In genomic region chr20:46159101-46159897, GRCh38 we compare ENCODE assay signal across 13 cellular contexts.
"Had no signal": no experiment of that assay in that cellular context is flagged by ENCODE, and none has a peak within 500 bp of the region (broad histone marks: within the 10 kb centered on the region; RNA-seq: fewer than 3 reads in every experiment).

No MANE protein-coding gene starts in this region.

- ATAC-seq: esophagus mucosa, heart right ventricle had no signal

- H3K27ac Mint-ChIP-seq: nephron, type B pancreatic cell had no signal

- H3K36me3 ChIP-seq: heart right ventricle, sigmoid colon, thyroid gland had no signal

- DNase-seq: effector memory CD4-positive, alpha-beta T cell; heart right ventricle; hypothalamus; kidney glomerular epithelial cell; mesendoderm; naive B cell; sigmoid colon; stimulated activated CD4-positive, alpha-beta T cell treated with anti-CD3 and anti-CD28 coated beads, Interleukin-12 subunit alpha, Interleukin-12 subunit beta, amount 100 ng/mL, for 4 hours; thyroid gland had no signal

- H3K4me3 Mint-ChIP-seq: naive B cell, nephron, type B pancreatic cell had no signal

- H3K4me1 Mint-ChIP-seq: naive B cell had no signal

- H3K4me3 ChIP-seq: heart right ventricle, sigmoid colon, skin epidermis, thyroid gland had no signal

- H3K27ac ChIP-seq: heart right ventricle, sigmoid colon, skin epidermis, thyroid gland had no signal

- H3K36me3 Mint-ChIP-seq: naive B cell, type B pancreatic cell had no signal

- H3K4me1 ChIP-seq: heart right ventricle, sigmoid colon, thyroid gland had no signal

- H3K9me3 Mint-ChIP-seq: naive B cell, nephron, type B pancreatic cell had no signal

- H3K9me3 ChIP-seq: heart right ventricle, sigmoid colon, thyroid gland had no signal
